8 cellular contexts compared by ENCODE assay signal in genomic region chr12:55718020-55718419, GRCh38. TPM values are rescaled to one million over a fixed set of nuclear protein-coding genes. Genes with fewer than 3 reads are reported as not detected.
DNase-seq lines count a peak whose midpoint lies in the region; ATAC-seq and TF ChIP-seq lines count a peak whose summit lies in the region.
"Had no signal": no experiment of that assay in that cellular context is flagged by ENCODE, and none has a peak within 500 bp of the region (broad histone marks: within the 10 kb centered on the region; RNA-seq: fewer than 3 reads in every experiment).

No MANE protein-coding gene starts in this region.

- POLR2A ChIA-PET in MCF 10A (lab: Yijun Ruan, JAX): interaction anchor here (2.4 kb wide), 1 partner anchor 10 kb away, joined by 5 read pairs; no protein-coding TSS in a partner anchor

- peaks cover 8% of the 10 kb centered on the region for H3K36me3 Mint-ChIP-seq in MCF 10A (ENCODE audit: insufficient read depth, unreplicated experiment)

- peak overlapping the region; percentile 82 for H3K27ac ChIP-seq in osteoblast (ENCODE audit: low read depth, low read length)
- H3K27ac ChIP-seq: foreskin keratinocyte had no signal

- no peak for ATAC-seq in GM18909 (IDR thresholded peaks at IDR 0.05; ENCODE audit: poor library complexity, unreplicated experiment)
- ATAC-seq: Panc1 had no signal

- no peak overlapping the region for H3K27ac Mint-ChIP-seq in MCF 10A (ENCODE audit: low read depth, unreplicated experiment)

- H2AFZ ChIP-seq in osteoblast (ENCODE audit: low read length): no peak overlapping the region

- H3K27me3 Mint-ChIP-seq in MCF 10A (ENCODE audit: insufficient read depth, unreplicated experiment): no peaks in the 10 kb centered on the region

- peak overlapping the region; percentile 83 for H3K4me2 ChIP-seq in osteoblast (ENCODE audit: insufficient read depth, low read length)

- H3K4me3 ChIP-seq in osteoblast (ENCODE audit: insufficient read depth, low read length): peak overlapping the region; percentile 71

- H3K9me3 ChIP-seq in osteoblast (ENCODE audit: low read depth, low read length): no peaks in the 10 kb centered on the region

- peaks cover 2% of the 10 kb centered on the region for H3K36me3 ChIP-seq in osteoblast (ENCODE audit: insufficient read depth, low read length)

- CTCF ChIA-PET in MCF 10A (lab: Yijun Ruan, JAX): interaction anchor here (1.4 kb wide), 1 partner anchor 20 kb away, joined by 7 read pairs; no protein-coding TSS in a partner anchor

- no peaks in the 10 kb centered on the region for H3K27me3 ChIP-seq in osteoblast (ENCODE audit: insufficient read depth, low read length)
- H3K27me3 ChIP-seq: foreskin keratinocyte had no signal

- H3K9me3 Mint-ChIP-seq in MCF 10A (ENCODE audit: unreplicated experiment): no peaks in the 10 kb centered on the region

- peaks cover 68% of the 10 kb centered on the region for H3K4me1 ChIP-seq in osteoblast (ENCODE audit: insufficient read depth, low read length)

- H3K4me3 Mint-ChIP-seq in MCF 10A (ENCODE audit: unreplicated experiment): peak overlapping the region; percentile 80

- H4K20me1 ChIP-seq in osteoblast (ENCODE audit: insufficient read depth, low read length): peaks cover 8% of the 10 kb centered on the region

- no TSS peak for BruUV-seq in MCF 10A (replicated peaks; lab: Mats Ljungman, UMichigan)

- TF ChIP-seq CTCF in MCF 10A (IDR thresholded peaks at IDR 0.05; ENCODE audit: unreplicated experiment): no peak
- no peak for TF ChIP-seq CTCF in osteoblast (IDR thresholded peaks at IDR 0.05; ENCODE audit: extremely low read depth, low read depth, low read length)

- H3K79me2 ChIP-seq in osteoblast (ENCODE audit: insufficient read depth, low read length): peaks cover 6% of the 10 kb centered on the region

- DNase-seq in HT1080 (ENCODE audit: low read depth) (peak; percentile 60), MCF 10A (ENCODE audit: unreplicated experiment) (no peak), osteoblast (ENCODE audit: insufficient read length, low spot score, missing footprints) (peak; percentile 78), OCI-M2 (lab: John Stamatoyannopoulos, UW; ENCODE audit: unreplicated experiment) (no peak), NCI-H2081 (lab: John Stamatoyannopoulos, UW) (no peak)
- DNase-seq: foreskin keratinocyte had no signal

- H3K4me1 Mint-ChIP-seq in MCF 10A (ENCODE audit: insufficient read depth, unreplicated experiment): peaks cover 23% of the 10 kb centered on the region

- intact Hi-C loops in MCF 10A (cut with micrococcal nuclease): no loop called here

RNA-seq across cellular contexts. Expression of gene RDH5, which starts 2.2 kb away (rescaled TPM):
- 2.7 and 3.2 TPM in 2 replicates for total RNA-seq in HT1080 (2014; rRNA removed; shearing (Covaris generic))
- polyA plus RNA-seq in HT1080 (2015; cell fraction: cytosol; rRNA removed): 1.3 and 2.6 TPM in 2 replicates
- 14.7 and 15.3 TPM in 2 replicates for polyA plus RNA-seq in HT1080 (2015; cell fraction: nucleus; rRNA removed)
- 2.5 and 3.9 TPM in 2 replicates for total RNA-seq in MCF 10A (2022)
- total RNA-seq in osteoblast: 27.7 and 32.2 TPM in 2 replicates

RNA-seq across cellular contexts. Expression of gene BLOC1S1, which starts 2.2 kb away (rescaled TPM):
- 105 and 121 TPM in 2 replicates for total RNA-seq in HT1080 (2014; rRNA removed; shearing (Covaris generic))
- polyA plus RNA-seq in HT1080 (2015; cell fraction: cytosol; rRNA removed): 106 and 111 TPM in 2 replicates
- polyA plus RNA-seq in HT1080 (2015; cell fraction: nucleus; rRNA removed): 42.6 and 55.0 TPM in 2 replicates
- total RNA-seq in MCF 10A (2022) (75.8 and 84.3 TPM in 2 replicates), osteoblast (46.0 and 59.4 TPM in 2 replicates)

RNA-seq across cellular contexts. Expression of gene ITGA7, which starts 10.3 kb away (rescaled TPM):
- total RNA-seq in HT1080 (2014; rRNA removed; shearing (Covaris generic)): 1.3 and 1.4 TPM in 2 replicates
- 0.51 and 0.56 TPM in 2 replicates for polyA plus RNA-seq in HT1080 (2015; cell fraction: cytosol; rRNA removed)
- 3.6 and 5.2 TPM in 2 replicates for polyA plus RNA-seq in HT1080 (2015; cell fraction: nucleus; rRNA removed)
- total RNA-seq in MCF 10A (2022): 2.1 and 3.0 TPM in 2 replicates
- total RNA-seq in osteoblast: 22.4 and 24.8 TPM in 2 replicates

RNA-seq across cellular contexts. Expression of gene CD63, which starts 10.8 kb away (rescaled TPM):
- total RNA-seq in HT1080 (2014; rRNA removed; shearing (Covaris generic)): 562 and 623 TPM in 2 replicates
- polyA plus RNA-seq in HT1080 (2015; cell fraction: cytosol; rRNA removed): 206 and 276 TPM in 2 replicates
- polyA plus RNA-seq in HT1080 (2015; cell fraction: nucleus; rRNA removed): 85.0 and 100 TPM in 2 replicates
- total RNA-seq in MCF 10A (2022) (552 and 724 TPM in 2 replicates), osteoblast (3,072 and 3,128 TPM in 2 replicates)

RNA-seq across cellular contexts. Expression of gene GDF11, which starts 24.9 kb away (rescaled TPM):
- total RNA-seq in HT1080 (2014; rRNA removed; shearing (Covaris generic)): 11.1 and 12.5 TPM in 2 replicates
- polyA plus RNA-seq in HT1080 (2015; cell fraction: cytosol; rRNA removed): 13.6 and 14.4 TPM in 2 replicates
- polyA plus RNA-seq in HT1080 (2015; cell fraction: nucleus; rRNA removed): 6.5 and 7.0 TPM in 2 replicates
- total RNA-seq in MCF 10A (2022): 1.9 TPM in 2 replicates
- 4.1 and 4.3 TPM in 2 replicates for total RNA-seq in osteoblast

Comparison
In these comparisons a context has a peak if more than half of its experiments do, and no peak if none do; other contexts are left out.
1. DNase-seq: peak in HT1080 (single experiment) and osteoblast (single experiment); none in MCF 10A (single experiment), OCI-M2 (single experiment) and NCI-H2081 (0 of 2).